In the genomic region with DNA sequence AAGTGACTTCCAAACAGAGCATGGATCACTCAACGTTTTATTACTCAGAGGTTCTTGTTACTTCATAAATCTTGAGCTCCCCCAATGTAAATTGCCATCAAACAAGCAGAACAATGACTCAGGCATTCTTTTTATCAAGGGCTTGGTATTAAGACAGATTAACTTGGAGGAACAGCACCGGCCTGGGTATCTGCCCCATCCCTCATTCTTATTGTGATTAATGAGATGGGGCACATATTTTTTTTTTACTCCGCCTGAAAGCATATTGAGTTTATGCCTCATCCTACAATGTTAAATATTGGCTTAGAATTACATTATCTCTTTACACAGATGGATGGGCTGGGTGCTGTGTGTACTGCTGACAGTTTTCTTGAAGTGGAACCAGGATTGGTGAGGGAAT, we compare ENCODE assay signal across 27 cellular contexts.
DNase-seq lines count a peak whose midpoint lies in the region; FAIRE-seq and TF ChIP-seq lines count a peak whose summit lies in the region.
"Had no signal": no experiment of that assay in that cellular context is flagged by ENCODE, and none has a peak within 500 bp of the region (broad histone marks: within the 10 kb centered on the region; RNA-seq: fewer than 3 reads in every experiment).

No MANE protein-coding gene starts in this region.

- no peak for FAIRE-seq in astrocyte (lab: Jason Lieb, UNC)

- H3K36me3 Mint-ChIP-seq in astrocyte (ENCODE audit: low read depth, unreplicated experiment) (no peaks in the 10 kb centered on the region), type B pancreatic cell (peaks cover 6% of the 10 kb centered on the region)
- H3K36me3 Mint-ChIP-seq in activated T-helper 1 cell treated with anti-CD3 and anti-CD28 coated beads, Interleukin-12 subunit alpha, Interleukin-12 subunit beta, Interleukin-2, Interleukin-4 antibody, amounts not matched to agents 30 ng/mL and 10 ng/mL and 1 ng/mL, durations not matched to agents 14 hours and 24 hours and 36 hours (ENCODE audit: low read depth), result no peaks in the 10 kb centered on the region
- H3K36me3 Mint-ChIP-seq: CD4-positive, CD25-positive, alpha-beta regulatory T cell; stimulated activated memory B cell treated with anti-CD40 and anti-IgM and Interleukin-4, amounts not matched to agents 10 μg/mL and 1 μg/mL and 100 μg/mL, for 72 hours had no signal

- H3K36me3 ChIP-seq in astrocyte (ENCODE audit: insufficient read depth, low read length), result no peaks in the 10 kb centered on the region
- no peaks in the 10 kb centered on the region for H3K36me3 ChIP-seq in WERI-Rb-1
- H3K36me3 ChIP-seq: adrenal gland, heart right ventricle, uterus had no signal

- H3K4me2 ChIP-seq in astrocyte (ENCODE audit: low read length), result no peak overlapping the region

- H3K4me1 ChIP-seq in astrocyte (ENCODE audit: insufficient read depth, low read length), result no peaks in the 10 kb centered on the region
- H3K4me1 ChIP-seq: adrenal gland, heart right ventricle, uterus had no signal

- H3K9me3 ChIP-seq in astrocyte (ENCODE audit: insufficient read depth, low read depth, low read length) (no peaks in the 10 kb centered on the region), WERI-Rb-1 (ENCODE audit: severe bottlenecking) (peaks cover 4% of the 10 kb centered on the region)
- H3K9me3 ChIP-seq: adrenal gland, heart right ventricle, uterus had no signal

- no peak overlapping the region for H2AFZ ChIP-seq in astrocyte (ENCODE audit: low read depth, low read length)

- TF ChIP-seq CTCF in astrocyte (IDR thresholded peaks at IDR 0.05; ENCODE audit: insufficient read depth, low read depth, low read length) (no peak), type B pancreatic cell (conservative IDR thresholded peaks at IDR 0.05) (no peak), WERI-Rb-1 (IDR thresholded peaks at IDR 0.05; ENCODE audit: low read depth, low read length) (no peak)

- no peak overlapping the region for H3K27ac ChIP-seq in astrocyte (ENCODE audit: low read depth, low read length)
- no peak overlapping the region for H3K27ac ChIP-seq in WERI-Rb-1
- H3K27ac ChIP-seq: adrenal gland, coronary artery, heart right ventricle, RWPE1, skin epidermis, uterus had no signal

- intact Hi-C loops in activated T-helper 1 cell treated with anti-CD3 and anti-CD28 coated beads, Interleukin-12 subunit alpha, Interleukin-12 subunit beta, Interleukin-2, Interleukin-4 antibody, amounts not matched to agents 30 ng/mL and 10 ng/mL and 1 ng/mL, durations not matched to agents 14 hours and 24 hours and 36 hours (cut with micrococcal nuclease), result no loop called here

- H3K4me3 ChIP-seq in astrocyte (ENCODE audit: insufficient read depth, low read depth, low read length) (no peak overlapping the region), WERI-Rb-1 (ENCODE audit: low read depth, low read length) (no peak overlapping the region)
- H3K4me3 ChIP-seq: adrenal gland, coronary artery, heart right ventricle, lung, skin epidermis, uterus had no signal

- peaks cover 6% of the 10 kb centered on the region for H3K27me3 ChIP-seq in astrocyte (ENCODE audit: insufficient read depth, low read length)
- H3K27me3 ChIP-seq in WERI-Rb-1 (ENCODE audit: insufficient read depth, low read depth, severe bottlenecking), result no peaks in the 10 kb centered on the region
- H3K27me3 ChIP-seq: uterus had no signal

- peaks cover 6% of the 10 kb centered on the region for H3K27me3 Mint-ChIP-seq in astrocyte (ENCODE audit: low read depth, unreplicated experiment)
- peaks cover 15% of the 10 kb centered on the region for H3K27me3 Mint-ChIP-seq in type B pancreatic cell
- H3K27me3 Mint-ChIP-seq in activated T-helper 1 cell treated with anti-CD3 and anti-CD28 coated beads, Interleukin-12 subunit alpha, Interleukin-12 subunit beta, Interleukin-2, Interleukin-4 antibody, amounts not matched to agents 30 ng/mL and 10 ng/mL and 1 ng/mL, durations not matched to agents 14 hours and 24 hours and 36 hours (ENCODE audit: insufficient read depth), result peaks cover 4% of the 10 kb centered on the region

- no peaks in the 10 kb centered on the region for H3K4me1 Mint-ChIP-seq in astrocyte (ENCODE audit: low read depth, unreplicated experiment)
- H3K4me1 Mint-ChIP-seq in type B pancreatic cell (ENCODE audit: unreplicated experiment), result peaks cover 6% of the 10 kb centered on the region
- no peaks in the 10 kb centered on the region for H3K4me1 Mint-ChIP-seq in activated T-helper 1 cell treated with anti-CD3 and anti-CD28 coated beads, Interleukin-12 subunit alpha, Interleukin-12 subunit beta, Interleukin-2, Interleukin-4 antibody, amounts not matched to agents 30 ng/mL and 10 ng/mL and 1 ng/mL, durations not matched to agents 14 hours and 24 hours and 36 hours (ENCODE audit: low read depth)
- H3K4me1 Mint-ChIP-seq: activated CD4-positive, alpha-beta memory T cell treated with anti-CD3 and anti-CD28 coated beads, Interleukin-2, amount 10 ng/mL, durations not matched to agents 7 days and 5 days; CD4-positive, CD25-positive, alpha-beta regulatory T cell; endodermal cell; stimulated activated memory B cell treated with anti-CD40 and anti-IgM and Interleukin-4, amounts not matched to agents 10 μg/mL and 1 μg/mL and 100 μg/mL, for 72 hours had no signal

- H3K79me2 ChIP-seq in astrocyte (ENCODE audit: insufficient read depth, low read length), result no peaks in the 10 kb centered on the region

- H3K9me3 Mint-ChIP-seq in astrocyte (ENCODE audit: unreplicated experiment), result peaks cover 5% of the 10 kb centered on the region
- H3K9me3 Mint-ChIP-seq in type B pancreatic cell, result no peaks in the 10 kb centered on the region
- no peaks in the 10 kb centered on the region for H3K9me3 Mint-ChIP-seq in activated T-helper 1 cell treated with anti-CD3 and anti-CD28 coated beads, Interleukin-12 subunit alpha, Interleukin-12 subunit beta, Interleukin-2, Interleukin-4 antibody, amounts not matched to agents 30 ng/mL and 10 ng/mL and 1 ng/mL, durations not matched to agents 14 hours and 24 hours and 36 hours
- H3K9me3 Mint-ChIP-seq: activated CD4-positive, alpha-beta memory T cell treated with anti-CD3 and anti-CD28 coated beads, Interleukin-2, amount 10 ng/mL, durations not matched to agents 7 days and 5 days; neural crest cell had no signal

- H3K9ac ChIP-seq in astrocyte (ENCODE audit: low read length), result no peak overlapping the region

- H3K27ac Mint-ChIP-seq in astrocyte (ENCODE audit: unreplicated experiment) (no peak overlapping the region), type B pancreatic cell (no peak overlapping the region)
- no peak overlapping the region for H3K27ac Mint-ChIP-seq in activated T-helper 1 cell treated with anti-CD3 and anti-CD28 coated beads, Interleukin-12 subunit alpha, Interleukin-12 subunit beta, Interleukin-2, Interleukin-4 antibody, amounts not matched to agents 30 ng/mL and 10 ng/mL and 1 ng/mL, durations not matched to agents 14 hours and 24 hours and 36 hours
- H3K27ac Mint-ChIP-seq: activated CD4-positive, alpha-beta memory T cell treated with anti-CD3 and anti-CD28 coated beads, Interleukin-2, amount 10 ng/mL, durations not matched to agents 7 days and 5 days; CD4-positive, CD25-positive, alpha-beta regulatory T cell; endodermal cell; stimulated activated memory B cell treated with anti-CD40 and anti-IgM and Interleukin-4, amounts not matched to agents 10 μg/mL and 1 μg/mL and 100 μg/mL, for 72 hours had no signal

- H3K4me3 Mint-ChIP-seq in astrocyte (ENCODE audit: unreplicated experiment), result no peak overlapping the region
- H3K4me3 Mint-ChIP-seq in type B pancreatic cell, result no peak overlapping the region
- no peak overlapping the region for H3K4me3 Mint-ChIP-seq in activated T-helper 1 cell treated with anti-CD3 and anti-CD28 coated beads, Interleukin-12 subunit alpha, Interleukin-12 subunit beta, Interleukin-2, Interleukin-4 antibody, amounts not matched to agents 30 ng/mL and 10 ng/mL and 1 ng/mL, durations not matched to agents 14 hours and 24 hours and 36 hours
- H3K4me3 Mint-ChIP-seq: activated CD4-positive, alpha-beta memory T cell treated with anti-CD3 and anti-CD28 coated beads, Interleukin-2, amount 10 ng/mL, durations not matched to agents 7 days and 5 days; CD4-positive, CD25-positive, alpha-beta regulatory T cell; endodermal cell; neural crest cell; stimulated activated memory B cell treated with anti-CD40 and anti-IgM and Interleukin-4, amounts not matched to agents 10 μg/mL and 1 μg/mL and 100 μg/mL, for 72 hours had no signal

- DNase-seq in EH (ENCODE audit: low read depth) (peak; percentile 60), NCI-H1694 (lab: John Stamatoyannopoulos, UW) (peak; percentile 16), astrocyte (ENCODE audit: low read depth) (peak; percentile 70), kidney tubule cell (ENCODE audit: low spot score) (peak; percentile 87), type B pancreatic cell (ENCODE audit: extremely low spot score, unreplicated experiment) (no peak), WERI-Rb-1 (no peak)
- no peak for DNase-seq in activated T-helper 1 cell treated with anti-CD3 and anti-CD28 coated beads, Interleukin-12 subunit alpha, Interleukin-12 subunit beta, Interleukin-2, Interleukin-4 antibody, amounts not matched to agents 30 ng/mL and 10 ng/mL and 1 ng/mL, durations not matched to agents 14 hours and 24 hours and 36 hours (ENCODE audit: low spot score)
- DNase-seq in activated CD4-positive, alpha-beta T cell treated with anti-CD3 and anti-CD28 coated beads, Interleukin-2, amount 50 U/mL, for 48 hours, result no peak
- DNase-seq: activated CD4-positive, alpha-beta memory T cell treated with anti-CD3 and anti-CD28 coated beads, Interleukin-2, amount 10 ng/mL, durations not matched to agents 7 days and 5 days; activated gamma-delta T cell treated with Interleukin-2 at 50 U/mL for 16 hours; activated T-cell treated with anti-CD3 and anti-CD28 coated beads for 4 hours; adrenal gland; CD4-positive, CD25-positive, alpha-beta regulatory T cell; endodermal cell; heart right ventricle; Kasumi-1; NCI-H1048; NCI-H2029; NCI-H510A treated with DMSO at 0.1 percent for 48 hours; posterior cingulate gyrus; uterus had no signal

- no peaks in the 10 kb centered on the region for H4K20me1 ChIP-seq in astrocyte (ENCODE audit: insufficient read depth, low read length)

Comparison
In these comparisons a context has a peak if more than half of its experiments do, and no peak if none do; other contexts are left out.
1. DNase-seq: peak in EH (single experiment), NCI-H1694 (single experiment), astrocyte (single experiment) and kidney tubule cell (single experiment); none in type B pancreatic cell (single experiment), WERI-Rb-1 (single experiment), activated T-helper 1 cell treated with anti-CD3 and anti-CD28 coated beads, Interleukin-12 subunit alpha, Interleukin-12 subunit beta, Interleukin-2, Interleukin-4 antibody, amounts not matched to agents 30 ng/mL and 10 ng/mL and 1 ng/mL, durations not matched to agents 14 hours and 24 hours and 36 hours (single experiment) and activated CD4-positive, alpha-beta T cell treated with anti-CD3 and anti-CD28 coated beads, Interleukin-2, amount 50 U/mL, for 48 hours (0 of 2).